Comparison of ENCODE assay signal across 9 cellular contexts in genomic region chr15:70528270-70528706, GRCh38.
DNase-seq lines count a peak whose midpoint lies in the region; ATAC-seq, FAIRE-seq and TF ChIP-seq lines count a peak whose summit lies in the region.
"Had no signal": no experiment of that assay in that cellular context is flagged by ENCODE, and none has a peak within 500 bp of the region (broad histone marks: within the 10 kb centered on the region; RNA-seq: fewer than 3 reads in every experiment).

No MANE protein-coding gene starts in this region.

- CTCF ChIA-PET in HCT116 (lab: Charles Lee) = interaction anchor here (1.1 kb wide), 1 partner anchor 297 kb away, joined by 4 read pairs; no protein-coding TSS in a partner anchor

- H3K79me2 ChIP-seq in HCT116 (ENCODE audit: insufficient read depth, low read length) = no peaks in the 10 kb centered on the region

- RAD21 ChIA-PET in HCT116 (lab: Charles Lee; ENCODE audit: low non-redundant PET in 1 of 2, low total read pairs in 2 of 2, uncharacterized antibody in 2 of 2, unreplicated experiment in 2 of 2) = no interaction called here

- no peak for FAIRE-seq in kidney (lab: Jason Lieb, UNC)

- DNase-seq in GM10266 (ENCODE audit: extremely low spot score) (peak; percentile 72), HCT116 (ENCODE audit: low read depth, low spot score) (peak; percentile 40), NCI-H2029 treated with DMSO at 0.1 percent for 48 hours (lab: John Stamatoyannopoulos, UW) (peak; percentile 46), islet precursor cell (peak; percentile 67), kidney (no peak), DMS 273 (lab: John Stamatoyannopoulos, UW; ENCODE audit: unreplicated experiment) (no peak)
- peak; percentile 22 to 31 for DNase-seq in activated CD8-positive, alpha-beta memory T cell treated with anti-CD3 and anti-CD28 coated beads for 4 hours (ENCODE audit: low read depth in 2 of 2)
- DNase-seq: heart right ventricle had no signal

- TF ChIP-seq CTCF in GM10266 (IDR thresholded peaks at IDR 0.05; ENCODE audit: control insufficient read depth, insufficient read depth, low read depth, missing control alignments) = no peak
- no peak for TF ChIP-seq CTCF in HCT116 (IDR thresholded peaks at IDR 0.05 in 2 of 3, conservative IDR thresholded peaks at IDR 0.05 in 1 of 3; ENCODE audit: borderline replicate concordance in 1 of 3, insufficient read depth in 1 of 3, low read depth in 2 of 3, low read length in 2 of 3)
- TF ChIP-seq CTCF in kidney (IDR thresholded peaks at IDR 0.05; ENCODE audit: borderline replicate concordance, extremely low read depth, insufficient read depth) = no peak

- TF ChIP-seq RAD21 in HCT116 (IDR thresholded peaks at IDR 0.05; ENCODE audit: low read depth) = no peak

- H3K36me3 ChIP-seq in HCT116 (ENCODE audit: control insufficient read depth in 1 of 2, insufficient read depth in 2 of 2, low read length in 2 of 2) = no peaks in the 10 kb centered on the region
- no peaks in the 10 kb centered on the region for H3K36me3 ChIP-seq in kidney (ENCODE audit: control insufficient read depth in 1 of 2, insufficient read depth in 2 of 2, low read length in 2 of 2)
- H3K36me3 ChIP-seq: heart right ventricle had no signal

- H3K4me1 ChIP-seq in HCT116 (ENCODE audit: control insufficient read depth in 1 of 2, insufficient read depth in 2 of 2, low read length in 2 of 2) (peaks cover 33 to 36% of the 10 kb centered on the region in 2 experiments), kidney (ENCODE audit: control insufficient read depth in 1 of 2, insufficient read depth in 1 of 2, low read depth in 1 of 2, low read length in 2 of 2) (no peaks in the 10 kb centered on the region)

- H3K9me2 ChIP-seq in HCT116 (ENCODE audit: insufficient read depth) = no peaks in the 10 kb centered on the region

- H3K27me3 ChIP-seq in HCT116 (ENCODE audit: insufficient read depth, low read length) = peaks cover 49% of the 10 kb centered on the region; the same call in 1 of the 2 replicates

- H3K9ac ChIP-seq in HCT116 (ENCODE audit: low read length) = no peak overlapping the region
- no peak overlapping the region for H3K9ac ChIP-seq in kidney (ENCODE audit: low read length in 2 of 2)

- BruUV-seq in HCT116 (replicated peaks; lab: Mats Ljungman, UMichigan) = no TSS peak

- POLR2A ChIA-PET in HCT116 (lab: Charles Lee) = interaction anchor here (0.6 to 1.3 kb wide), 2 partner anchors 13 to 367 kb away, joined by 4 read pairs; no protein-coding TSS in a partner anchor

- H3K9me3 ChIP-seq in HCT116 (ENCODE audit: control insufficient read depth in 1 of 2, insufficient read depth in 1 of 2, low read depth in 1 of 2, low read length in 2 of 2) = no peaks in the 10 kb centered on the region
- no peaks in the 10 kb centered on the region for H3K9me3 ChIP-seq in kidney (ENCODE audit: control insufficient read depth in 1 of 2, low read length in 2 of 2)
- H3K9me3 ChIP-seq: heart right ventricle had no signal

- ATAC-seq in HCT116 (peak; percentile 69), HG03095 (IDR thresholded peaks at IDR 0.05; ENCODE audit: unreplicated experiment) (no peak)

- peak overlapping the region; percentile 72 for H3K4me2 ChIP-seq in HCT116 (ENCODE audit: low read length)

- no peak overlapping the region for H3K27ac ChIP-seq in HCT116 (ENCODE audit: low read depth, low read length)
- H3K27ac ChIP-seq in kidney (ENCODE audit: low read depth in 2 of 2, low read length in 2 of 2) = no peak overlapping the region

- no peak overlapping the region for H2AFZ ChIP-seq in HCT116 (ENCODE audit: low read depth, low read length, poor library complexity, severe bottlenecking)

- intact Hi-C loops in HCT116 (cut with micrococcal nuclease) = no loop called here
- intact Hi-C loops in kidney (cut with DNase I) = no loop called here

- no peak for TF ChIP-seq POLR2A in HCT116 (IDR thresholded peaks at IDR 0.05; ENCODE audit: borderline replicate concordance, extremely low read depth, insufficient read depth, insufficient read length)

- no peaks in the 10 kb centered on the region for H4K20me1 ChIP-seq in HCT116 (ENCODE audit: insufficient read depth)

- H3K4me3 ChIP-seq in HCT116 (replicated peaks in 1 of 2; ENCODE audit: low read depth in 1 of 2, low read length in 2 of 2) (no peak overlapping the region), kidney (ENCODE audit: low read length in 2 of 2) (no peak overlapping the region)
- H3K4me3 ChIP-seq: heart right ventricle had no signal

TF ChIP-seq in HCT116, 20 proteins besides CTCF, POLR2A, EP300 and RAD21:
- TF ChIP-seq MAX (IDR thresholded peaks at IDR 0.05) (peak; percentile 56), CEBPB (IDR thresholded peaks at IDR 0.05; ENCODE audit: low read depth) (0 out of 2 replicates have a peak, but pooled peaks have one; percentile 16), EGR1 (IDR thresholded peaks at IDR 0.05; ENCODE audit: low read depth) (peak; percentile 45; the same call in 1 of the 2 replicates), SIN3A (IDR thresholded peaks at IDR 0.05; ENCODE audit: low read depth) (no peak), EZH2phosphoT487 (IDR thresholded peaks at IDR 0.05; ENCODE audit: borderline replicate concordance) (no peak), TCF7L2 (IDR thresholded peaks at IDR 0.05; ENCODE audit: borderline replicate concordance, extremely low read depth, insufficient read depth, insufficient read length) (peak; percentile 96), CBX3 (IDR thresholded peaks at IDR 0.05; ENCODE audit: low read depth) (peak; percentile 60), POLR2AphosphoS5 (IDR thresholded peaks at IDR 0.05; ENCODE audit: low read depth, low read length) (0 out of 2 replicates have a peak, but pooled peaks have one; percentile 23), ZFX (IDR thresholded peaks at IDR 0.05) (no peak), SP1 (IDR thresholded peaks at IDR 0.05; ENCODE audit: low read depth) (peak; percentile 65)

Comparison
In these comparisons a context has a peak if more than half of its experiments do, and no peak if none do; other contexts are left out.
1. DNase-seq: peak in GM10266 (single experiment), HCT116 (single experiment), NCI-H2029 treated with DMSO at 0.1 percent for 48 hours (single experiment), activated CD8-positive, alpha-beta memory T cell treated with anti-CD3 and anti-CD28 coated beads for 4 hours (2 of 2) and islet precursor cell (single experiment); none in kidney (single experiment) and DMS 273 (single experiment).